17 cellular contexts compared by ENCODE assay signal in the genomic region with DNA sequence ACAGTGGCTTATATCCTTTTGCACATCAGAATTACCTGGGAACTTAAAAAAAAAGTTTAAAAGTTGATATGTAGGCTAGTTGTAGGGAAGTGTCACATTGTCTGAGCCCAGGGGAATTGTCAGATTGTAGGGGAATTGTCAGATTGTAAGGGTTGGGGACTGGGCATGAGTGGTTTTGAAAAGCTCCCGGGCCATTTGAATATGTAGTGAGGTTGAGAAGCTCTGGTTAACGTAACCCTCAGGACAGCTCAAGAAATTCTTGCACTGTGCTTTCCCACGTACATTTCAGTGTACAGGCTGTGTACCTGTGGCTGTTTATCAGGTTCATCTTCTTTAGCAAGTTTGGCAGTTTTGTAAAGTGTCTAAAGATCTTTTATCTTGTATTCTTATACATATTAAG.
DNase-seq lines count a peak whose midpoint lies in the region; ATAC-seq, FAIRE-seq and TF ChIP-seq lines count a peak whose summit lies in the region.
"Had no signal": no experiment of that assay in that cellular context is flagged by ENCODE, and none has a peak within 500 bp of the region (broad histone marks: within the 10 kb centered on the region; RNA-seq: fewer than 3 reads in every experiment).

No MANE protein-coding gene starts in this region.

- H3K27me3 ChIP-seq in RWPE2 (ENCODE audit: insufficient read depth, poor library complexity, severe bottlenecking) (no peaks in the 10 kb centered on the region), lower lobe of right lung (ENCODE audit: low read depth) (no peaks in the 10 kb centered on the region)

- H3K27ac ChIP-seq in A549, result peak overlapping the region; percentile 41 to 73; a peak in 5 of 6 replicates
- H3K27ac ChIP-seq in RWPE2 (ENCODE audit: poor library complexity, severe bottlenecking), result peak overlapping the region; percentile 98
- no peak overlapping the region for H3K27ac ChIP-seq in lower lobe of right lung

- POLR2A ChIA-PET in A549 (lab: Yijun Ruan, JAX), result no interaction called here

- TF ChIP-seq EP300 in A549 (IDR thresholded peaks at IDR 0.05), result no peak

- FAIRE-seq in A549 (lab: Jason Lieb, UNC), result no peak
- FAIRE-seq: GM12891, GM19239, K562 had no signal

- intact Hi-C loops in CD14-positive monocyte (cut with micrococcal nuclease) (no loop called here), natural killer cell (cut with micrococcal nuclease) (loop anchor here (2.0 to 5.0 kb wide), 2 partner anchors 14 to 39 kb away; no protein-coding TSS in a partner anchor), posterior cingulate gyrus (cut with DNase I) (no loop called here), lower lobe of right lung (cut with DNase I) (no loop called here)

- H3K9me3 Mint-ChIP-seq in CD14-positive monocyte, result peaks cover 0 to 4% (median 0%) of the 10 kb centered on the region in 7 donors
- no peaks in the 10 kb centered on the region for H3K9me3 Mint-ChIP-seq in natural killer cell

- CTCF ChIA-PET in A549 (lab: Yijun Ruan, JAX), result interaction anchor here (2.3 kb wide), 1 partner anchor 23 kb away, joined by 10 read pairs; no protein-coding TSS in a partner anchor

- H3K27me3 Mint-ChIP-seq in CD14-positive monocyte (ENCODE audit: low read depth in 3 of 3), result no peaks in the 10 kb centered on the region
- no peaks in the 10 kb centered on the region for H3K27me3 Mint-ChIP-seq in natural killer cell (ENCODE audit: low read depth in 2 of 2)

- WGBS in A549 (ENCODE audit: missing lambda C conversion rate), result 55% methylated on average over 3 of the region's 3 CpGs

- H3K4me3 ChIP-seq in A549 (no peak overlapping the region), RWPE2 (ENCODE audit: severe bottlenecking) (no peak overlapping the region), lower lobe of right lung (no peak overlapping the region)
- H3K4me3 ChIP-seq: HAP-1, K562 had no signal

- DNase-seq in A549 (ENCODE audit: low read depth in 1 of 2, low spot score in 1 of 2) (no peak), CD14-positive monocyte (ENCODE audit: low spot score) (no peak), RWPE2 (ENCODE audit: low spot score) (no peak), natural killer cell (no peak), posterior cingulate gyrus (no peak), COR-L47 (lab: John Stamatoyannopoulos, UW) (no peak), lower lobe of right lung (no peak)
- DNase-seq: Caco-2; DMS153; GF-D8; NCI-H1105; NCI-H2081 treated with DMSO at 0.1 percent for 48 hours; NK-92 treated with Interleukin-12 subunit alpha and Interleukin-12 subunit beta, amount 100 ng/mL, for 24 hours had no signal

- H3K4me1 ChIP-seq in A549, result peaks cover 77% of the 10 kb centered on the region
- H3K4me1 ChIP-seq in RWPE2 (ENCODE audit: insufficient read depth, poor library complexity, severe bottlenecking), result peaks cover 52% of the 10 kb centered on the region
- peaks cover 49% of the 10 kb centered on the region for H3K4me1 ChIP-seq in lower lobe of right lung

- H3K9me3 ChIP-seq in A549 (peaks cover 15% of the 10 kb centered on the region; the same call in 2 of the 3 replicates), RWPE2 (ENCODE audit: severe bottlenecking) (peaks cover 2% of the 10 kb centered on the region), lower lobe of right lung (no peaks in the 10 kb centered on the region)
- H3K9me3 ChIP-seq: Caco-2, HAP-1 had no signal

- peaks cover 35% of the 10 kb centered on the region for H3K36me3 ChIP-seq in RWPE2 (ENCODE audit: low read depth)
- H3K36me3 ChIP-seq in lower lobe of right lung, result no peaks in the 10 kb centered on the region
- H3K36me3 ChIP-seq: HAP-1 had no signal

- H3K4me3 Mint-ChIP-seq in CD14-positive monocyte (no peak overlapping the region), natural killer cell (peak overlapping the region; percentile 88)

- TF ChIP-seq POLR2A in A549 (IDR thresholded peaks at IDR 0.05; ENCODE audit: low read length), result no peak

- H3K36me3 Mint-ChIP-seq in CD14-positive monocyte (peaks cover 0 to 19% of the 10 kb centered on the region in 2 donors), natural killer cell (no peaks in the 10 kb centered on the region)

- no peak for ATAC-seq in A549
- ATAC-seq in RWPE2 (ENCODE audit: low read depth), result no peak
- ATAC-seq in natural killer cell, result peak; percentile 33 to 63 (median 58)
- no peak for ATAC-seq in lower lobe of right lung
- ATAC-seq: K562 had no signal

- no peak for TF ChIP-seq RAD21 in A549 (conservative IDR thresholded peaks at IDR 0.05 in 1 of 2, IDR thresholded peaks at IDR 0.05 in 1 of 2)

- no peak for TF ChIP-seq CTCF in A549 (IDR thresholded peaks at IDR 0.05)
- TF ChIP-seq CTCF in CD14-positive monocyte (IDR thresholded peaks at IDR 0.05), result no peak
- no peak for TF ChIP-seq CTCF in RWPE2 (IDR thresholded peaks at IDR 0.05; ENCODE audit: poor library complexity, severe bottlenecking)
- no peak for TF ChIP-seq CTCF in natural killer cell (IDR thresholded peaks at IDR 0.05)
- TF ChIP-seq CTCF in lower lobe of right lung (IDR thresholded peaks at IDR 0.05), result no peak

- H3K27ac Mint-ChIP-seq in CD14-positive monocyte (peak overlapping the region in 6 of 7 donors; percentile 15 to 93 (median 46)), natural killer cell (peak overlapping the region; percentile 88 to 95)

- H3K4me1 Mint-ChIP-seq in CD14-positive monocyte (peaks cover 72% of the 10 kb centered on the region), natural killer cell (peaks cover 74 to 81% of the 10 kb centered on the region in 2 donors)

- H3K4me2 ChIP-seq in A549, result no peak overlapping the region

TF ChIP-seq in A549, 52 proteins besides CTCF, POLR2A, EP300 and RAD21:
- no peak for TF ChIP-seq HDAC2 (IDR thresholded peaks at IDR 0.05)
- no peak for TF ChIP-seq SREBF2 (IDR thresholded peaks at IDR 0.05)
- no peak for TF ChIP-seq CHD4 (IDR thresholded peaks at IDR 0.05; ENCODE audit: borderline replicate concordance)
- TF ChIP-seq, protein P1, sequence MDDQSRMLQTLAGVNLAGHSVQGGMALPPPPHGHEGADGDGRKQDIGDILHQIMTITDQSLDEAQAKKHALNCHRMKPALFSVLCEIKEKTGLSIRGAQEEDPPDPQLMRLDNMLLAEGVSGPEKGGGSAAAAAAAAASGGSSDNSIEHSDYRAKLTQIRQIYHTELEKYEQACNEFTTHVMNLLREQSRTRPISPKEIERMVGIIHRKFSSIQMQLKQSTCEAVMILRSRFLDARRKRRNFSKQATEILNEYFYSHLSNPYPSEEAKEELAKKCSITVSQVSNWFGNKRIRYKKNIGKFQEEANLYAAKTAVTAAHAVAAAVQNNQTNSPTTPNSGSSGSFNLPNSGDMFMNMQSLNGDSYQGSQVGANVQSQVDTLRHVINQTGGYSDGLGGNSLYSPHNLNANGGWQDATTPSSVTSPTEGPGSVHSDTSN (IDR thresholded peaks at IDR 0.05), result no peak
- no peak for TF ChIP-seq HEYL (CRISPR knock-in tag; IDR thresholded peaks at IDR 0.05)
- TF ChIP-seq NR3C1 (IDR thresholded peaks at IDR 0.05), result no peak
- no peak for TF ChIP-seq MAZ (IDR thresholded peaks at IDR 0.05; ENCODE audit: borderline replicate concordance, low read depth, low read length)
- no peak for TF ChIP-seq EHF (CRISPR knock-in tag; IDR thresholded peaks at IDR 0.05)
- TF ChIP-seq FOSB (CRISPR knock-in tag; IDR thresholded peaks at IDR 0.05), result no peak
TF ChIP-seq in A549: peak in this region for 0.

Comparison
In these comparisons a context has a peak if more than half of its experiments do, and no peak if none do; other contexts are left out.
1. ATAC-seq: peak in natural killer cell (3 of 3); none in A549 (0 of 2), RWPE2 (single experiment) and lower lobe of right lung (0 of 2).